Comparison of ENCODE assay signal across 18 cellular contexts in genomic region chr4:149145803-149146202, GRCh38.
A peak's percentile ranks its signal among the peaks of the same experiment; 100 is the strongest.
DNase-seq lines count a peak whose midpoint lies in the region; ATAC-seq, FAIRE-seq and TF ChIP-seq lines count a peak whose summit lies in the region.
"Had no signal": no experiment of that assay in that cellular context is flagged by ENCODE, and none has a peak within 500 bp of the region (broad histone marks: within the 10 kb centered on the region; RNA-seq: fewer than 3 reads in every experiment).

No MANE protein-coding gene starts in this region.

- no peaks in the 10 kb centered on the region for H4K20me1 ChIP-seq in astrocyte (ENCODE audit: insufficient read depth, low read length)

- peak overlapping the region; percentile 20 for H3K4me2 ChIP-seq in astrocyte (ENCODE audit: low read length)

- H3K27me3 Mint-ChIP-seq in HFFc6 (ENCODE audit: insufficient read depth) (no peaks in the 10 kb centered on the region), astrocyte (ENCODE audit: low read depth, unreplicated experiment) (no peaks in the 10 kb centered on the region)
- peaks cover 11% of the 10 kb centered on the region for H3K27me3 Mint-ChIP-seq in activated T-cell treated with anti-CD3 and anti-CD28 coated beads, Interleukin-2, amount 50 U/mL, for 24 hours
- H3K27me3 Mint-ChIP-seq: activated CD4-positive, alpha-beta T cell treated with anti-CD3 and anti-CD28 coated beads, Interleukin-2, amount 10 ng/mL, durations not matched to agents 7 days and 5 days had no signal

- H3K27ac Mint-ChIP-seq in HFFc6 (peak overlapping the region; percentile 58), astrocyte (ENCODE audit: unreplicated experiment) (no peak overlapping the region)
- H3K27ac Mint-ChIP-seq in activated T-cell treated with anti-CD3 and anti-CD28 coated beads, Interleukin-2, amount 50 U/mL, for 24 hours = no peak overlapping the region
- H3K27ac Mint-ChIP-seq: activated CD4-positive, alpha-beta T cell treated with anti-CD3 and anti-CD28 coated beads, Interleukin-2, amount 10 ng/mL, durations not matched to agents 7 days and 5 days; activated naive CD8-positive, alpha-beta T cell treated with anti-CD3 and anti-CD28 coated beads for 36 hours; endodermal cell; mesothelial cell of epicardium; stimulated activated effector memory CD8-positive, alpha-beta T cell treated with anti-CD3 and anti-CD28 coated beads, Interleukin-12 subunit alpha, Interleukin-12 subunit beta, amount 100 ng/mL, for 72 hours had no signal

- ATAC-seq in GM19324 (IDR thresholded peaks at IDR 0.05; ENCODE audit: low FRiP score, unreplicated experiment) = no peak
- ATAC-seq: stimulated activated effector memory CD8-positive, alpha-beta T cell treated with anti-CD3 and anti-CD28 coated beads, Interleukin-12 subunit alpha, Interleukin-12 subunit beta, amount 100 ng/mL, for 72 hours had no signal

- H3K9ac ChIP-seq in astrocyte (ENCODE audit: low read length) = no peak overlapping the region

- no peaks in the 10 kb centered on the region for H3K27me3 ChIP-seq in astrocyte (ENCODE audit: insufficient read depth, low read length)
- H3K27me3 ChIP-seq: tibial nerve had no signal

- DNase-seq in AG08395 (ENCODE audit: low spot score) (peak; percentile 76), HFFc6 (peak; percentile 55), astrocyte (ENCODE audit: low read depth) (peak; percentile 54), iris pigment epithelial cell (ENCODE audit: low read depth) (peak; percentile 55), iPS-NIHi7 (ENCODE audit: extremely low spot score) (no peak)
- DNase-seq in stimulated activated CD4-positive, alpha-beta T cell treated with anti-CD3 and anti-CD28 coated beads, Interleukin-1b, Interleukin-23, amount 100 ng/mL, for 48 hours = no peak
- DNase-seq in activated T-cell treated with anti-CD3 and anti-CD28 coated beads, Interleukin-2, amount 50 U/mL, for 24 hours = no peak
- DNase-seq: activated CD4-positive, alpha-beta T cell treated with anti-CD3 and anti-CD28 coated beads, Interleukin-2, amount 10 ng/mL, durations not matched to agents 7 days and 5 days; activated naive CD8-positive, alpha-beta T cell treated with anti-CD3 and anti-CD28 coated beads for 36 hours; endodermal cell; Karpas-422; NCI-H1436; NCI-H345; nucleus accumbens had no signal

- H3K4me3 Mint-ChIP-seq in HFFc6 (peak overlapping the region; percentile 49), astrocyte (ENCODE audit: unreplicated experiment) (no peak overlapping the region)
- H3K4me3 Mint-ChIP-seq in activated T-cell treated with anti-CD3 and anti-CD28 coated beads, Interleukin-2, amount 50 U/mL, for 24 hours = no peak overlapping the region
- H3K4me3 Mint-ChIP-seq: activated CD4-positive, alpha-beta T cell treated with anti-CD3 and anti-CD28 coated beads, Interleukin-2, amount 10 ng/mL, durations not matched to agents 7 days and 5 days; activated naive CD8-positive, alpha-beta T cell treated with anti-CD3 and anti-CD28 coated beads for 36 hours; endodermal cell; mesothelial cell of epicardium; stimulated activated effector memory CD8-positive, alpha-beta T cell treated with anti-CD3 and anti-CD28 coated beads, Interleukin-12 subunit alpha, Interleukin-12 subunit beta, amount 100 ng/mL, for 72 hours had no signal

- no peak overlapping the region for H3K4me3 ChIP-seq in astrocyte (ENCODE audit: insufficient read depth, low read depth, low read length)
- H3K4me3 ChIP-seq: tibial nerve had no signal

- no peaks in the 10 kb centered on the region for H3K9me3 ChIP-seq in astrocyte (ENCODE audit: insufficient read depth, low read depth, low read length)
- H3K9me3 ChIP-seq: tibial nerve had no signal

- H3K4me1 Mint-ChIP-seq in HFFc6 (ENCODE audit: low read depth) (peaks cover 48% of the 10 kb centered on the region), astrocyte (ENCODE audit: low read depth, unreplicated experiment) (peaks cover 6% of the 10 kb centered on the region)
- no peaks in the 10 kb centered on the region for H3K4me1 Mint-ChIP-seq in activated T-cell treated with anti-CD3 and anti-CD28 coated beads, Interleukin-2, amount 50 U/mL, for 24 hours (ENCODE audit: low read depth)
- H3K4me1 Mint-ChIP-seq: activated CD4-positive, alpha-beta T cell treated with anti-CD3 and anti-CD28 coated beads, Interleukin-2, amount 10 ng/mL, durations not matched to agents 7 days and 5 days; activated naive CD8-positive, alpha-beta T cell treated with anti-CD3 and anti-CD28 coated beads for 36 hours; endodermal cell; stimulated activated effector memory CD8-positive, alpha-beta T cell treated with anti-CD3 and anti-CD28 coated beads, Interleukin-12 subunit alpha, Interleukin-12 subunit beta, amount 100 ng/mL, for 72 hours had no signal

- TF ChIP-seq CTCF in HFFc6 (IDR thresholded peaks at IDR 0.05) = no peak
- TF ChIP-seq CTCF in astrocyte (IDR thresholded peaks at IDR 0.05; ENCODE audit: insufficient read depth, low read depth, low read length) = no peak

- H3K36me3 ChIP-seq in astrocyte (ENCODE audit: insufficient read depth, low read length) = no peaks in the 10 kb centered on the region
- H3K36me3 ChIP-seq: tibial nerve had no signal

- no peak overlapping the region for H3K27ac ChIP-seq in astrocyte (ENCODE audit: low read depth, low read length)
- H3K27ac ChIP-seq: tibial nerve had no signal

- H2AFZ ChIP-seq in astrocyte (ENCODE audit: low read depth, low read length) = peak overlapping the region; percentile 46

- H3K79me2 ChIP-seq in astrocyte (ENCODE audit: insufficient read depth, low read length) = no peaks in the 10 kb centered on the region

- peak; percentile 96 for FAIRE-seq in astrocyte (lab: Jason Lieb, UNC)

- H3K36me3 Mint-ChIP-seq in HFFc6 (ENCODE audit: low read depth) = peaks cover 10% of the 10 kb centered on the region
- H3K36me3 Mint-ChIP-seq in astrocyte (ENCODE audit: low read depth, unreplicated experiment) = no peaks in the 10 kb centered on the region
- H3K36me3 Mint-ChIP-seq in activated T-cell treated with anti-CD3 and anti-CD28 coated beads, Interleukin-2, amount 50 U/mL, for 24 hours (ENCODE audit: low read depth) = no peaks in the 10 kb centered on the region
- H3K36me3 Mint-ChIP-seq: activated naive CD8-positive, alpha-beta T cell treated with anti-CD3 and anti-CD28 coated beads for 36 hours; mesothelial cell of epicardium; stimulated activated effector memory CD8-positive, alpha-beta T cell treated with anti-CD3 and anti-CD28 coated beads, Interleukin-12 subunit alpha, Interleukin-12 subunit beta, amount 100 ng/mL, for 72 hours had no signal

- H3K9me3 Mint-ChIP-seq in HFFc6 (peaks cover 4% of the 10 kb centered on the region; the same call in 1 of the 2 replicates), astrocyte (ENCODE audit: unreplicated experiment) (no peaks in the 10 kb centered on the region)
- no peaks in the 10 kb centered on the region for H3K9me3 Mint-ChIP-seq in activated T-cell treated with anti-CD3 and anti-CD28 coated beads, Interleukin-2, amount 50 U/mL, for 24 hours
- H3K9me3 Mint-ChIP-seq: activated CD4-positive, alpha-beta T cell treated with anti-CD3 and anti-CD28 coated beads, Interleukin-2, amount 10 ng/mL, durations not matched to agents 7 days and 5 days; endodermal cell; mesothelial cell of epicardium had no signal

- peaks cover 8% of the 10 kb centered on the region for H3K4me1 ChIP-seq in astrocyte (ENCODE audit: insufficient read depth, low read length)

Comparison
In these comparisons a context has a peak if more than half of its experiments do, and no peak if none do; other contexts are left out.
1. DNase-seq: peak in AG08395 (single experiment), HFFc6 (single experiment), astrocyte (single experiment) and iris pigment epithelial cell (single experiment); none in stimulated activated CD4-positive, alpha-beta T cell treated with anti-CD3 and anti-CD28 coated beads, Interleukin-1b, Interleukin-23, amount 100 ng/mL, for 48 hours (single experiment), activated T-cell treated with anti-CD3 and anti-CD28 coated beads, Interleukin-2, amount 50 U/mL, for 24 hours (single experiment) and iPS-NIHi7 (single experiment).